Comparison of ENCODE assay signal across 16 cellular contexts in genomic region chr3:50146316-50146901, GRCh38. TPM values are rescaled to one million over a fixed set of nuclear protein-coding genes. Genes with fewer than 3 reads are reported as not detected.
DNase-seq lines count a peak whose midpoint lies in the region; ATAC-seq and TF ChIP-seq lines count a peak whose summit lies in the region.
"Had no signal": no experiment of that assay in that cellular context is flagged by ENCODE, and none has a peak within 500 bp of the region (broad histone marks: within the 10 kb centered on the region; RNA-seq: fewer than 3 reads in every experiment).

No MANE protein-coding gene starts in this region.

- H3K4me3 Mint-ChIP-seq in WTC11 (no peak overlapping the region), osteocyte (ENCODE audit: unreplicated experiment) (no peak overlapping the region)
- H3K4me3 Mint-ChIP-seq: activated CD8-positive, alpha-beta T cell treated with anti-CD3 and anti-CD28 coated beads, Interleukin-2, amount 10 ng/mL, durations not matched to agents 7 days and 5 days; central memory CD8-positive, alpha-beta T cell; effector memory CD8-positive, alpha-beta T cell; naive thymus-derived CD8-positive, alpha-beta T cell had no signal

- H3K27me3 Mint-ChIP-seq in WTC11 (ENCODE audit: low read depth) (peaks cover 3% of the 10 kb centered on the region; the same call in 1 of the 2 replicates), osteocyte (ENCODE audit: unreplicated experiment) (peaks cover 2% of the 10 kb centered on the region)
- H3K27me3 Mint-ChIP-seq: central memory CD8-positive, alpha-beta T cell had no signal

- H3K4me1 Mint-ChIP-seq in WTC11 (peaks cover 22% of the 10 kb centered on the region), osteocyte (ENCODE audit: unreplicated experiment) (peaks cover 7% of the 10 kb centered on the region)
- H3K4me1 Mint-ChIP-seq: central memory CD8-positive, alpha-beta T cell; naive thymus-derived CD8-positive, alpha-beta T cell had no signal

- H3K9me3 Mint-ChIP-seq in WTC11 (no peaks in the 10 kb centered on the region), osteocyte (ENCODE audit: unreplicated experiment) (no peaks in the 10 kb centered on the region)
- H3K9me3 Mint-ChIP-seq: central memory CD8-positive, alpha-beta T cell; effector memory CD8-positive, alpha-beta T cell had no signal

- H3K4me3 ChIP-seq in GM12864 (ENCODE audit: low read depth, low read length) (no peak overlapping the region), NB4 (ENCODE audit: low read depth, low read length) (no peak overlapping the region), mucosa of descending colon (no peak overlapping the region)
- H3K4me3 ChIP-seq: GM23248, SK-N-MC had no signal

- intact Hi-C loops in mucosa of descending colon (cut with DNase I, micrococcal nuclease), result no loop called here

- DNase-seq in GM12864 (ENCODE audit: low read depth) (no peak), NB4 (ENCODE audit: low read depth) (no peak), WTC11 (ENCODE audit: low spot score) (peak; percentile 39), mucosa of descending colon (no peak), osteocyte (ENCODE audit: extremely low spot score, unreplicated experiment) (no peak)
- DNase-seq in stimulated activated CD8-positive, alpha-beta memory T cell treated with anti-CD3 and anti-CD28 coated beads, Interleukin-4, amount 100 ng/mL, for 48 hours, result no peak
- DNase-seq: activated CD8-positive, alpha-beta T cell treated with anti-CD3 and anti-CD28 coated beads, Interleukin-2, amount 10 ng/mL, durations not matched to agents 7 days and 5 days; effector memory CD8-positive, alpha-beta T cell; GM23248; MV-4-11; naive thymus-derived CD8-positive, alpha-beta T cell; substantia nigra had no signal

- H3K36me3 Mint-ChIP-seq in WTC11 (no peaks in the 10 kb centered on the region), osteocyte (ENCODE audit: unreplicated experiment) (no peaks in the 10 kb centered on the region)
- H3K36me3 Mint-ChIP-seq: naive thymus-derived CD8-positive, alpha-beta T cell had no signal

- H3K27ac Mint-ChIP-seq in WTC11, result no peak overlapping the region
- no peak overlapping the region for H3K27ac Mint-ChIP-seq in osteocyte (ENCODE audit: unreplicated experiment)
- H3K27ac Mint-ChIP-seq: activated CD8-positive, alpha-beta T cell treated with anti-CD3 and anti-CD28 coated beads, Interleukin-2, amount 10 ng/mL, durations not matched to agents 7 days and 5 days; effector memory CD8-positive, alpha-beta T cell had no signal

- no peaks in the 10 kb centered on the region for H3K4me1 ChIP-seq in mucosa of descending colon (ENCODE audit: low read depth)

- POLR2A ChIA-PET in WTC11 (lab: Charles Lee), result no interaction called here

- CTCF ChIA-PET in WTC11 (lab: Charles Lee), result interaction anchor here (0.6 to 1.1 kb wide), 6 partner anchors 10 to 25 kb away, joined by 3 to 6 read pairs (median 3); no protein-coding TSS in a partner anchor

- no peaks in the 10 kb centered on the region for H3K9me3 ChIP-seq in mucosa of descending colon

- no peaks in the 10 kb centered on the region for H3K36me3 ChIP-seq in mucosa of descending colon (ENCODE audit: low read depth)

- TF ChIP-seq CTCF in GM12864 (IDR thresholded peaks at IDR 0.05; ENCODE audit: low read depth, low read length, missing control alignments) (peak; percentile 7), NB4 (IDR thresholded peaks at IDR 0.05; ENCODE audit: low read depth, low read length) (peak; percentile 15), WTC11 (IDR thresholded peaks at IDR 0.05) (no peak), mucosa of descending colon (IDR thresholded peaks at IDR 0.05) (no peak), osteocyte (IDR thresholded peaks at IDR 0.05) (no peak)

- peak; percentile 67 for ATAC-seq in WTC11
- peak; percentile 15 for ATAC-seq in mucosa of descending colon
- ATAC-seq in GM18861 (IDR thresholded peaks at IDR 0.05; ENCODE audit: unreplicated experiment), result no peak
- ATAC-seq: activated CD8-positive, alpha-beta T cell treated with anti-CD3 and anti-CD28 coated beads, Interleukin-2, amount 10 ng/mL, durations not matched to agents 7 days and 5 days; effector memory CD8-positive, alpha-beta T cell; naive thymus-derived CD8-positive, alpha-beta T cell had no signal

- TF ChIP-seq POLR2A in NB4 (IDR thresholded peaks at IDR 0.05; ENCODE audit: extremely low read depth, insufficient read length), result no peak

TF ChIP-seq in WTC11, 78 proteins besides CTCF, POLR2A, EP300 and RAD21:
- TF ChIP-seq, protein P1, sequence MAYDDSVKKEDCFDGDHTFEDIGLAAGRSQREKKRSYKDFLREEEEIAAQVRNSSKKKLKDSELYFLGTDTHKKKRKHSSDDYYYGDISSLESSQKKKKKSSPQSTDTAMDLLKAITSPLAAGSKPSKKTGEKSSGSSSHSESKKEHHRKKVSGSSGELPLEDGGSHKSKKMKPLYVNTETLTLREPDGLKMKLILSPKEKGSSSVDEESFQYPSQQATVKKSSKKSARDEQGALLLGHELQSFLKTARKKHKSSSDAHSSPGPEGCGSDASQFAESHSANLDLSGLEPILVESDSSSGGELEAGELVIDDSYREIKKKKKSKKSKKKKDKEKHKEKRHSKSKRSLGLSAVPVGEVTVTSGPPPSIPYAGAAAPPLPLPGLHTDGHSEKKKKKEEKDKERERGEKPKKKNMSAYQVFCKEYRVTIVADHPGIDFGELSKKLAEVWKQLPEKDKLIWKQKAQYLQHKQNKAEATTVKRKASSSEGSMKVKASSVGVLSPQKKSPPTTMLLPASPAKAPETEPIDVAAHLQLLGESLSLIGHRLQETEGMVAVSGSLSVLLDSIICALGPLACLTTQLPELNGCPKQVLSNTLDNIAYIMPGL (CRISPR knock-in tag; IDR thresholded peaks at IDR 0.05), result 0 out of 2 replicates have a peak, but pooled peaks have one; percentile 27
- TF ChIP-seq ZNF138 (CRISPR knock-in tag; conservative IDR thresholded peaks at IDR 0.05), result no peak

RNA-seq across cellular contexts. Expression of gene SEMA3F, which starts 8.7 kb away (rescaled TPM):
- total RNA-seq in WTC11 (2021) (49.0 to 52.0 TPM (median 52.0 TPM) in 3 replicates), mucosa of descending colon (10 to 100 TPM; 10.7 to 15.3 (median 14.6) TPM), osteocyte (11.8 and 12.9 TPM in 2 replicates)
- total RNA-seq: activated CD8-positive, alpha-beta T cell treated with anti-CD3 and anti-CD28 coated beads, Interleukin-2, amount 10 ng/mL, durations not matched to agents 7 days and 5 days; naive thymus-derived CD8-positive, alpha-beta T cell had no signal

RNA-seq across cellular contexts. Expression of gene GNAT1, which starts 45.0 kb away (rescaled TPM):
- 0.13 to 0.39 TPM (median 0.14 TPM) in 3 replicates for total RNA-seq in WTC11 (2021)
- total RNA-seq in mucosa of descending colon, result not detected
- total RNA-seq in osteocyte, result not detected in 2 replicates
- total RNA-seq: activated CD8-positive, alpha-beta T cell treated with anti-CD3 and anti-CD28 coated beads, Interleukin-2, amount 10 ng/mL, durations not matched to agents 7 days and 5 days; frontal cortex; GM23248; naive thymus-derived CD8-positive, alpha-beta T cell had no signal

RNA-seq across cellular contexts. Expression of gene RBM5, which starts 57.7 kb away (rescaled TPM):
- total RNA-seq in WTC11 (2021) (88.0 to 92.3 TPM (median 92.1 TPM) in 3 replicates), mucosa of descending colon (100 to 1,000 TPM; 128 to 183 (median 158) TPM), osteocyte (213 and 225 TPM in 2 replicates)

RNA-seq across cellular contexts. Expression of gene SLC38A3, which starts 58.7 kb away (rescaled TPM):
- total RNA-seq in WTC11 (2021) (0.90 to 1.6 TPM (median 1.3 TPM) in 3 replicates), mucosa of descending colon (under 1 TPM in 2 of 3 donors, not detected in 1; 0.29 to 0.32 TPM), osteocyte (3.9 and 4.5 TPM in 2 replicates)
- total RNA-seq: activated CD8-positive, alpha-beta T cell treated with anti-CD3 and anti-CD28 coated beads, Interleukin-2, amount 10 ng/mL, durations not matched to agents 7 days and 5 days; GM23248; naive thymus-derived CD8-positive, alpha-beta T cell had no signal

Comparison
In these comparisons a context has a peak if more than half of its experiments do, and no peak if none do; other contexts are left out.
1. CTCF ChIP-seq: peak in GM12864 (single experiment) and NB4 (single experiment); none in WTC11 (single experiment), mucosa of descending colon (single experiment) and osteocyte (single experiment).